ENCODE assay signal across 19 cellular contexts in the genomic region with DNA sequence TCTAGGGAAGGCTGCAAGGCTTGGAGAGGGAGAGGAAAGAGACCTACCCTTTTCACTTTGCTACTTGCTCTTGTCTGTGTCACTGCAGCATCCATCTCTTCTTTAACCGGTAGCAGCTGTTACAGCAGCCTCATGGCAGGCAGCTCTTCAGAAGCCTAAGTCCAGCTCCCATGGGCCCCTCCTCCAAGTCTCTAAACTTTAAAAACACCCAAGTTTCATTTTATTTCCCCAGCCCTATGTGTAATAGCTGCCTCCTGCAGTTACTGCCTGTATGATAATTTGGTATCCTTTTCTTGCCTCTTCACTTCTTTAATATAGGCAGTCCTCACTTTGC.
"Had no signal": no experiment of that assay in that cellular context is flagged by ENCODE, and none has a peak within 500 bp of the region (broad histone marks: within the 10 kb centered on the region; RNA-seq: fewer than 3 reads in every experiment).

No MANE protein-coding gene starts in this region.

- H3K27ac ChIP-seq: dorsolateral prefrontal cortex, hepatocyte, left ventricle myocardium inferior, lower lobe of right lung, right atrium auricular region, thyroid gland, upper lobe of left lung, vagina had no signal

- ATAC-seq: left cardiac atrium; lower lobe of right lung; naive thymus-derived CD4-positive, alpha-beta T cell had no signal

- DNase-seq: cortex of kidney; dorsolateral prefrontal cortex; effector CD8-positive, alpha-beta T cell; kidney; left cardiac atrium; left ventricle myocardium inferior; lower lobe of right lung; midbrain; naive thymus-derived CD4-positive, alpha-beta T cell; stimulated activated CD4-positive, alpha-beta T cell treated with anti-CD3 and anti-CD28 coated beads, Interleukin-2, amount 100 ng/mL, for 48 hours; stimulated activated naive CD4-positive, alpha-beta T cell; thyroid gland; upper lobe of left lung had no signal

- H3K27me3 ChIP-seq: dorsolateral prefrontal cortex, hepatocyte, right atrium auricular region, thyroid gland, upper lobe of left lung, vagina had no signal

- H3K4me1 ChIP-seq: left ventricle myocardium inferior, right atrium auricular region, thyroid gland, upper lobe of left lung had no signal

- H3K9me3 Mint-ChIP-seq: central memory CD8-positive, alpha-beta T cell; memory B cell; naive thymus-derived CD4-positive, alpha-beta T cell had no signal

- H3K27ac Mint-ChIP-seq: memory B cell; naive thymus-derived CD4-positive, alpha-beta T cell had no signal

- H3K9me3 ChIP-seq: left ventricle myocardium inferior, lower lobe of right lung, right atrium auricular region, thyroid gland, upper lobe of left lung, vagina had no signal

- H3K36me3 ChIP-seq: left ventricle myocardium inferior, lower lobe of right lung, right atrium auricular region, thyroid gland, upper lobe of left lung, vagina had no signal

- H3K4me3 ChIP-seq: dorsolateral prefrontal cortex, hepatocyte, left ventricle myocardium inferior, lower lobe of right lung, right atrium auricular region, smooth muscle cell, thyroid gland, upper lobe of left lung, vagina had no signal

- H3K27me3 Mint-ChIP-seq: central memory CD8-positive, alpha-beta T cell had no signal

- H3K4me2 ChIP-seq: hepatocyte, smooth muscle cell had no signal

- H3K36me3 Mint-ChIP-seq: memory B cell; naive thymus-derived CD4-positive, alpha-beta T cell had no signal

- H3K4me3 Mint-ChIP-seq: central memory CD8-positive, alpha-beta T cell; memory B cell; naive thymus-derived CD4-positive, alpha-beta T cell had no signal

- H2AFZ ChIP-seq: hepatocyte had no signal

- H3K4me1 Mint-ChIP-seq: central memory CD8-positive, alpha-beta T cell; memory B cell had no signal
